In genomic region chr7:47640215-47640739, GRCh38 we compare ENCODE assay signal across 12 cellular contexts.
"Had no signal": no experiment of that assay in that cellular context is flagged by ENCODE, and none has a peak within 500 bp of the region (broad histone marks: within the 10 kb centered on the region; RNA-seq: fewer than 3 reads in every experiment).

No MANE protein-coding gene starts in this region.

- DNase-seq: activated CD4-positive, alpha-beta T cell treated with anti-CD3 and anti-CD28 coated beads, Interleukin-2, amount 10 ng/mL, durations not matched to agents 24 days and 14 days; activated naive CD4-positive, alpha-beta T cell treated with Interleukin-2 at 50 U/mL for 16 hours; central memory CD4-positive, alpha-beta T cell; cortex of kidney; effector CD8-positive, alpha-beta T cell; naive B cell; ovary; small intestine; transverse colon had no signal

- H3K4me3 Mint-ChIP-seq: activated CD4-positive, alpha-beta T cell treated with anti-CD3 and anti-CD28 coated beads, Interleukin-2, amount 10 ng/mL, durations not matched to agents 24 days and 14 days; activated T-helper 1 cell treated with anti-CD3 and anti-CD28 coated beads, Interleukin-12 subunit alpha, Interleukin-12 subunit beta, Interleukin-2, Interleukin-4 antibody, amounts not matched to agents 30 ng/mL and 10 ng/mL and 1 ng/mL, durations not matched to agents 14 hours and 24 hours and 36 hours; T-helper 1 cell treated with Interleukin-12 subunit alpha and Interleukin-12 subunit beta and Interleukin-4 antibody, amounts not matched to agents 30 μg/mL and 1 μg/mL, for 36 hours; WTC11 had no signal

- H3K4me3 ChIP-seq: ovary, transverse colon had no signal

- H3K9me3 ChIP-seq: ovary, transverse colon had no signal

- H3K36me3 ChIP-seq: ovary, transverse colon had no signal

- H3K27ac Mint-ChIP-seq: activated CD4-positive, alpha-beta T cell treated with anti-CD3 and anti-CD28 coated beads, Interleukin-2, amount 10 ng/mL, durations not matched to agents 24 days and 14 days; activated T-helper 1 cell treated with anti-CD3 and anti-CD28 coated beads, Interleukin-12 subunit alpha, Interleukin-12 subunit beta, Interleukin-2, Interleukin-4 antibody, amounts not matched to agents 30 ng/mL and 10 ng/mL and 1 ng/mL, durations not matched to agents 14 hours and 24 hours and 36 hours; T-helper 1 cell treated with Interleukin-12 subunit alpha and Interleukin-12 subunit beta and Interleukin-4 antibody, amounts not matched to agents 30 μg/mL and 1 μg/mL, for 36 hours; WTC11 had no signal

- H3K27me3 ChIP-seq: ovary, transverse colon had no signal

- H3K27me3 Mint-ChIP-seq: activated CD4-positive, alpha-beta T cell treated with anti-CD3 and anti-CD28 coated beads, Interleukin-2, amount 10 ng/mL, durations not matched to agents 24 days and 14 days had no signal

- H3K4me1 Mint-ChIP-seq: activated CD4-positive, alpha-beta T cell treated with anti-CD3 and anti-CD28 coated beads, Interleukin-2, amount 10 ng/mL, durations not matched to agents 24 days and 14 days had no signal

- FAIRE-seq: small intestine had no signal

- H3K27ac ChIP-seq: ovary had no signal
